Comparison of ENCODE assay signal across 8 cellular contexts in the genomic region with DNA sequence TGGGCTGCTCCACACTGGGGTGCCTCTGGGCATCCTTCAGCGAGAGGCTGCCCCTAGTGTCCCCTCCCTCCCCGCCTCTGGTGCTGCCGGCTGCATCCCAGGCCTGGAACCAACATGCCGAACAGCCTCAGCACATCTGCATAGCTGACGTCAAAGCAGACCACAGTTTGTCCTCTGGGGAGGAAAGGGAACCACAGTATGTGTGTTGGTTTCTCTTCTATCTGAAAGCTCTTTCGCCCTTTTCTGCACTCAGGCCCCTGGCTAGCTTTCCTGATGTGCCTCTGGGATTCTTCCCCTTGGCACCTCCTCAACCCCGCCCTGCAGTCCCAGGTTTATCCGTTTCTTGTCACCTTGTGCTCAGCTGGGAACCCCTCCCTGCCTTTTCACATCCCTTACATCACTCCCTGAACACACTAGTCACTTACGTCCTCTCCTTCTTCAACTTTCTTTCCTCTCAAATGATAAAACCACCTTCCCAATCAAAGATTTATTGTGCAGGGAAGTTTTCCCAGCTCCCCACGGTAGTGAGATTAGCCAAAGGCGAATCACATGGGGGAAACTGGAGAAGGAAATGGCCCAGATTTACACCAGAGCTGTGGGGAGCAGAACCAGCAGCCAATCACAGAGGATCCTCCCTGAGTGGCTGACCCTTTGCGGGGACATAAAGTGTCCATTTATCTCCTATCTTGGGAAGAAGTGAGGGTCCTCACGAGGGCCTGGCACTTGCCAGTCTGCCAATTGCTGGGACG. TPM values are rescaled to one million over a fixed set of nuclear protein-coding genes. Genes with fewer than 3 reads are reported as not detected.
DNase-seq lines count a peak whose midpoint lies in the region; ATAC-seq and TF ChIP-seq lines count a peak whose summit lies in the region.

No MANE protein-coding gene starts in this region.

- intact Hi-C loops in aorta (cut with DNase I), result no loop called here

- no peak overlapping the region for H3K4me3 ChIP-seq in right atrium auricular region
- H3K4me3 ChIP-seq in aorta (ENCODE audit: low read length in 2 of 2), result no peak overlapping the region

- 83 to 84% methylated on average over 13 to 14 of the region's 14 CpGs for WGBS in aorta, 2 donors

- H3K36me3 ChIP-seq in right atrium auricular region (no peaks in the 10 kb centered on the region), aorta (ENCODE audit: control insufficient read depth in 1 of 2, insufficient read depth in 2 of 2, low read length in 1 of 2) (no peaks in the 10 kb centered on the region)

- DNase-seq in AG08395 (ENCODE audit: low spot score) (peak; percentile 58), right atrium auricular region (ENCODE audit: low spot score) (peak; percentile 73), aorta (peak in 1 of 2 donors; percentile 72), NCI-H82 treated with DMSO at 0.1 percent for 48 hours (lab: John Stamatoyannopoulos, UW; ENCODE audit: unreplicated experiment) (no peak), DMS153 treated with DMSO at 0.1 percent for 48 hours (lab: John Stamatoyannopoulos, UW; ENCODE audit: unreplicated experiment) (no peak)
- peak; percentile 3 for DNase-seq in activated CD4-positive, alpha-beta T cell treated with anti-CD3 and anti-CD28 coated beads, Interleukin-2, amount 50 U/mL, for 1 hour

- H3K27ac ChIP-seq in right atrium auricular region, result peak overlapping the region; percentile 2 to 52
- H3K27ac ChIP-seq in aorta (ENCODE audit: low read depth in 1 of 2, low read length in 2 of 2), result no peak overlapping the region

- H3K4me1 ChIP-seq in right atrium auricular region (peaks cover 0 to 16% of the 10 kb centered on the region in 2 donors), aorta (ENCODE audit: control insufficient read depth in 1 of 2, insufficient read depth in 2 of 2, low read length in 2 of 2) (no peaks in the 10 kb centered on the region)

- peak; percentile 99 for ATAC-seq in GM19043 (IDR thresholded peaks at IDR 0.05; ENCODE audit: low read depth, unreplicated experiment)
- ATAC-seq in HG03066 (IDR thresholded peaks at IDR 0.05; ENCODE audit: low read depth, unreplicated experiment), result peak; percentile 99
- ATAC-seq in aorta (ENCODE audit: low FRiP score), result peak; percentile 33

- no peaks in the 10 kb centered on the region for H3K9me3 ChIP-seq in right atrium auricular region
- H3K9me3 ChIP-seq in aorta (ENCODE audit: control insufficient read depth, low read length), result no peaks in the 10 kb centered on the region

- TF ChIP-seq CTCF in right atrium auricular region (IDR thresholded peaks at IDR 0.05), result no peak

- H3K27me3 ChIP-seq in right atrium auricular region (no peaks in the 10 kb centered on the region), aorta (ENCODE audit: control insufficient read depth in 1 of 2, insufficient read depth in 2 of 2, low read length in 1 of 2) (no peaks in the 10 kb centered on the region)

RNA-seq across cellular contexts. Expression of gene B4GALT1, which starts 35.6 kb away (rescaled TPM):
- total RNA-seq in right atrium auricular region (10 to 100 TPM; 57.6 to 76.1 TPM), aorta (10 to 100 TPM; 74.5 to 95.6 TPM)
- 10 to 100 TPM; 15.2 to 36.0 TPM for polyA plus RNA-seq in aorta

RNA-seq across cellular contexts. Expression of gene SPINK4, which starts 37.2 kb away (rescaled TPM):
- total RNA-seq in right atrium auricular region, result not detected
- not detected for total RNA-seq in aorta
- 100 to 1,000 TPM in 1 of 2 donors, not detected in 1; 129 TPM for polyA plus RNA-seq in aorta

Comparison
In these comparisons a context has a peak if more than half of its experiments do, and no peak if none do; other contexts are left out.
1. DNase-seq: peak in AG08395 (single experiment), activated CD4-positive, alpha-beta T cell treated with anti-CD3 and anti-CD28 coated beads, Interleukin-2, amount 50 U/mL, for 1 hour (single experiment) and right atrium auricular region (single experiment); none in NCI-H82 treated with DMSO at 0.1 percent for 48 hours (single experiment) and DMS153 treated with DMSO at 0.1 percent for 48 hours (single experiment).
2. ATAC-seq: peak in every context shown above with its lines; median percentile 99 in GM19043; 99 in HG03066; 33 in aorta.
3. H3K27ac ChIP-seq: peak in right atrium auricular region (2 of 2); none in aorta (0 of 2).